30 cellular contexts compared by ENCODE assay signal in genomic region chr5:8020861-8021514, GRCh38.
"Had no signal": no experiment of that assay in that cellular context is flagged by ENCODE, and none has a peak within 500 bp of the region (broad histone marks: within the 10 kb centered on the region; RNA-seq: fewer than 3 reads in every experiment).

No MANE protein-coding gene starts in this region.

- H3K9me3 ChIP-seq: esophagus squamous epithelium, prostate gland, right atrium auricular region, thoracic aorta, tibial nerve, upper lobe of left lung, uterus had no signal

- H3K4me3 Mint-ChIP-seq: effector memory CD8-positive, alpha-beta T cell; naive thymus-derived CD4-positive, alpha-beta T cell; nephron; neural progenitor cell; stimulated activated effector memory CD8-positive, alpha-beta T cell treated with anti-CD3 and anti-CD28 coated beads, Interleukin-12 subunit alpha, Interleukin-12 subunit beta, amount 100 ng/mL, for 72 hours; stimulated activated naive CD8-positive, alpha-beta T cell treated with anti-CD3 and anti-CD28 coated beads, Interleukin-15, Interleukin-2, amounts not matched to agents 100 ng/mL and 50 ng/mL, for 24 hours had no signal

- H3K27ac Mint-ChIP-seq: effector memory CD8-positive, alpha-beta T cell; naive thymus-derived CD4-positive, alpha-beta T cell; nephron; neural progenitor cell; stimulated activated effector memory CD8-positive, alpha-beta T cell treated with anti-CD3 and anti-CD28 coated beads, Interleukin-12 subunit alpha, Interleukin-12 subunit beta, amount 100 ng/mL, for 72 hours; stimulated activated naive CD8-positive, alpha-beta T cell treated with anti-CD3 and anti-CD28 coated beads, Interleukin-15, Interleukin-2, amounts not matched to agents 100 ng/mL and 50 ng/mL, for 24 hours had no signal

- H3K27me3 Mint-ChIP-seq: effector memory CD8-positive, alpha-beta T cell; stimulated activated naive CD8-positive, alpha-beta T cell treated with anti-CD3 and anti-CD28 coated beads, Interleukin-15, Interleukin-2, amounts not matched to agents 100 ng/mL and 50 ng/mL, for 24 hours had no signal

- H3K27me3 ChIP-seq: esophagus squamous epithelium, heart right ventricle, left lung, neural progenitor cell, right atrium auricular region, tibial nerve, upper lobe of left lung, uterus had no signal

- H3K4me1 Mint-ChIP-seq: naive thymus-derived CD4-positive, alpha-beta T cell; nephron; neural progenitor cell; stimulated activated effector memory CD8-positive, alpha-beta T cell treated with anti-CD3 and anti-CD28 coated beads, Interleukin-12 subunit alpha, Interleukin-12 subunit beta, amount 100 ng/mL, for 72 hours had no signal

- H3K4me3 ChIP-seq: coronary artery, esophagus squamous epithelium, heart right ventricle, left lung, neural progenitor cell, prostate gland, right atrium auricular region, smooth muscle cell, thoracic aorta, tibial nerve, upper lobe of left lung, uterus had no signal

- H3K9ac ChIP-seq: neural progenitor cell had no signal

- H3K4me1 ChIP-seq: esophagus squamous epithelium, heart right ventricle, left lung, neural progenitor cell, prostate gland, right atrium auricular region, tibial nerve, upper lobe of left lung, uterus had no signal

- H3K4me2 ChIP-seq: neural progenitor cell, smooth muscle cell had no signal

- H3K27ac ChIP-seq: coronary artery, esophagus squamous epithelium, heart right ventricle, left lung, neural progenitor cell, prostate gland, right atrium auricular region, thoracic aorta, tibial nerve, upper lobe of left lung, uterus had no signal

- H3K36me3 Mint-ChIP-seq: naive thymus-derived CD4-positive, alpha-beta T cell; neural progenitor cell; stimulated activated effector memory CD8-positive, alpha-beta T cell treated with anti-CD3 and anti-CD28 coated beads, Interleukin-12 subunit alpha, Interleukin-12 subunit beta, amount 100 ng/mL, for 72 hours had no signal

- H3K9me3 Mint-ChIP-seq: neural progenitor cell; stimulated activated effector memory CD8-positive, alpha-beta T cell treated with anti-CD3 and anti-CD28 coated beads, Interleukin-12 subunit alpha, Interleukin-12 subunit beta, amount 100 ng/mL, for 72 hours had no signal

- ATAC-seq: effector memory CD8-positive, alpha-beta T cell; heart right ventricle; left cardiac atrium; left lung; naive thymus-derived CD4-positive, alpha-beta T cell; sciatic nerve; stimulated activated effector memory CD8-positive, alpha-beta T cell treated with anti-CD3 and anti-CD28 coated beads, Interleukin-12 subunit alpha, Interleukin-12 subunit beta, amount 100 ng/mL, for 72 hours had no signal

- H2AFZ ChIP-seq: neural progenitor cell had no signal

- FAIRE-seq: endometrium, islet of Langerhans had no signal

- DNase-seq: effector memory CD8-positive, alpha-beta T cell; erythroblast; esophagus squamous epithelium; foreskin melanocyte; glutamatergic neuron; heart right ventricle; hippocampal formation; left cardiac atrium; left lung; mesendoderm; midbrain; naive thymus-derived CD4-positive, alpha-beta T cell; stimulated activated CD4-positive, alpha-beta T cell treated with anti-CD3 and anti-CD28 coated beads, Interleukin-12 subunit alpha, Interleukin-12 subunit beta, amount 100 ng/mL, for 4 hours; stimulated activated CD4-positive, alpha-beta T cell treated with anti-CD3 and anti-CD28 coated beads, Interleukin-1b, Interleukin-23, amount 100 ng/mL, for 48 hours; stimulated activated CD4-positive, alpha-beta T cell treated with anti-CD3 and anti-CD28 coated beads, Interleukin-4, amount 100 ng/mL, for 24 hours; upper lobe of left lung; uterus had no signal

- H3K36me3 ChIP-seq: esophagus squamous epithelium, heart right ventricle, left lung, neural progenitor cell, prostate gland, right atrium auricular region, thoracic aorta, tibial nerve, upper lobe of left lung, uterus had no signal
